22 cellular contexts compared by ENCODE assay signal in the genomic region with DNA sequence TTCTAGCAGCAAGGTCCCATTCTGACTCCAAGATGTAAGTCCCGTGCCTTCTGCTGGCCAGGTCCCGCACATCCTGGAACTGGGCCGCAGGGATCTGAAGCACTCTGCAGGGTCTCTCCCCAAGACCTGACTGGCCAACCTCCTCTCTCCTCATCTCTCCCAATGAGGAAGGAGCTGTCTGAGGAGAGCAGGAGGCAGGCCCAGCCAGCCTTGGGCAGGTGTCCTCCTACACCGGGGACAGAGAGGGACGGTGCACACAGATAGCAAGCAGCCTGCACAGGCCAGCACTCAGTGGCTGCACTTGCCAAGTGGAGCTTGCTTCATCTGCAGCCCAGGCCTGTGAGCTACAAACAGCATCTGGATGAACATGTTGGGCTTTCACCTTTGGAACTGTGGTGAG.
DNase-seq lines count a peak whose midpoint lies in the region; ATAC-seq, FAIRE-seq and TF ChIP-seq lines count a peak whose summit lies in the region.
"Had no signal": no experiment of that assay in that cellular context is flagged by ENCODE, and none has a peak within 500 bp of the region (broad histone marks: within the 10 kb centered on the region; RNA-seq: fewer than 3 reads in every experiment).

No MANE protein-coding gene starts in this region.

- H3K27ac ChIP-seq in K562 (ENCODE audit: extremely low read depth, low read depth, low read length) (no peak overlapping the region), lower lobe of right lung (peak overlapping the region; percentile 76), transverse colon (peak overlapping the region in 3 of 4 donors; percentile 14 to 25 (median 14)), tibial artery (no peak overlapping the region)
- H3K27ac ChIP-seq: 22Rv1, cardiac muscle cell, GM23248 had no signal

- BruUV-seq in K562 (replicated peaks; lab: Mats Ljungman, UMichigan): no TSS peak

- CTCF ChIA-PET in activated CD4-positive, alpha-beta memory T cell treated with anti-CD3 and anti-CD28 coated beads, Interleukin-2, amount 10 ng/mL, durations not matched to agents 7 days and 5 days (lab: Charles Lee): no interaction called here
- CTCF ChIA-PET in activated CD4-positive, alpha-beta memory T cell treated with anti-CD3 and anti-CD28 coated beads for 36 hours (lab: Charles Lee): no interaction called here
- CTCF ChIA-PET in K562 (lab: Yijun Ruan, JAX; ENCODE audit: low intra/inter-chr PET ratio): no interaction called here

- no peaks in the 10 kb centered on the region for H3K36me3 Mint-ChIP-seq in activated CD4-positive, alpha-beta memory T cell treated with anti-CD3 and anti-CD28 coated beads, Interleukin-2, amount 10 ng/mL, durations not matched to agents 7 days and 5 days (ENCODE audit: low read depth)
- H3K36me3 Mint-ChIP-seq in activated CD4-positive, alpha-beta memory T cell treated with anti-CD3 and anti-CD28 coated beads for 36 hours: no peaks in the 10 kb centered on the region
- H3K36me3 Mint-ChIP-seq: activated naive CD4-positive, alpha-beta T cell treated with anti-CD3 and anti-CD28 coated beads, Interleukin-2, amount 50 U/mL, for 72 hours; CD8-positive, alpha-beta T cell; stimulated activated effector memory CD8-positive, alpha-beta T cell treated with anti-CD3 and anti-CD28 coated beads, Interleukin-12 subunit alpha, Interleukin-12 subunit beta, amount 100 ng/mL, for 72 hours had no signal

- no peak for FAIRE-seq in K562 (lab: Jason Lieb, UNC)
- FAIRE-seq: HTR-8/SVneo, kidney had no signal

- TF ChIP-seq EP300 in K562 (IDR thresholded peaks at IDR 0.05; ENCODE audit: low read length): no peak
- no peak for TF ChIP-seq EP300 in transverse colon (IDR thresholded peaks at IDR 0.05; ENCODE audit: low read depth)

- WGBS in K562 (ENCODE audit: insufficient coverage, low coverage, missing lambda C conversion rate): 38% methylated on average over 3 of the region's 5 CpGs
- WGBS in transverse colon (ENCODE audit: low coverage in 1 of 2), 2 donors: 96% methylated on average over 4 of the region's 5 CpGs; no CpG with 5 or more reads in 1 of the 2 donors

- no peaks in the 10 kb centered on the region for H3K9me3 ChIP-seq in K562 (replicated peaks; ENCODE audit: control insufficient read depth, insufficient read depth, low read depth, low read length)
- no peaks in the 10 kb centered on the region for H3K9me3 ChIP-seq in lower lobe of right lung
- no peaks in the 10 kb centered on the region for H3K9me3 ChIP-seq in transverse colon
- H3K9me3 ChIP-seq in tibial artery: no peaks in the 10 kb centered on the region
- H3K9me3 ChIP-seq: Peyer's patch, spleen had no signal

- H3K27me3 ChIP-seq in K562 (ENCODE audit: control insufficient read depth in 2 of 2, insufficient read depth in 2 of 2, low read length in 2 of 2) (no peaks in the 10 kb centered on the region), lower lobe of right lung (ENCODE audit: low read depth) (no peaks in the 10 kb centered on the region), transverse colon (no peaks in the 10 kb centered on the region), tibial artery (no peaks in the 10 kb centered on the region)
- H3K27me3 ChIP-seq: cardiac muscle cell, Peyer's patch had no signal

- no peak overlapping the region for H3K4me2 ChIP-seq in K562 (ENCODE audit: insufficient read depth, low read length)

- TF ChIP-seq RAD21 in K562 (CRISPR knock-in tag; conservative IDR thresholded peaks at IDR 0.05 in 1 of 2, IDR thresholded peaks at IDR 0.05 in 1 of 2): no peak

- H3K4me3 ChIP-seq in K562: no peak overlapping the region
- H3K4me3 ChIP-seq in lower lobe of right lung: no peak overlapping the region
- no peak overlapping the region for H3K4me3 ChIP-seq in transverse colon
- H3K4me3 ChIP-seq in tibial artery: no peak overlapping the region
- H3K4me3 ChIP-seq: cardiac muscle cell, GM23248, Peyer's patch, spleen had no signal

- H3K4me1 ChIP-seq in K562 (replicated peaks in 1 of 2; ENCODE audit: control insufficient read depth in 2 of 2, insufficient read depth in 2 of 2, low read length in 2 of 2) (peaks cover 26 to 42% of the 10 kb centered on the region in 2 experiments), lower lobe of right lung (peaks cover 48% of the 10 kb centered on the region), transverse colon (peaks cover 24 to 70% (median 45%) of the 10 kb centered on the region in 4 donors), tibial artery (peaks cover 0 to 64% (median 44%) of the 10 kb centered on the region in 4 donors)

- H3K36me3 ChIP-seq in K562 (ENCODE audit: control insufficient read depth, insufficient read depth, low read length): no peaks in the 10 kb centered on the region
- no peaks in the 10 kb centered on the region for H3K36me3 ChIP-seq in lower lobe of right lung
- H3K36me3 ChIP-seq in transverse colon: no peaks in the 10 kb centered on the region
- H3K36me3 ChIP-seq in tibial artery: no peaks in the 10 kb centered on the region
- H3K36me3 ChIP-seq: cardiac muscle cell, Peyer's patch, spleen had no signal

- H3K9ac ChIP-seq in K562 (ENCODE audit: insufficient read depth in 1 of 2, low read depth in 2 of 2, low read length in 2 of 2): peak overlapping the region in 1 of 2 experiments; percentile 36; a peak in 1 of 4 replicates
- H3K9ac ChIP-seq: GM23248 had no signal

- no peak for TF ChIP-seq CTCF in K562 (IDR thresholded peaks at IDR 0.05 in 2 of 3, conservative IDR thresholded peaks at IDR 0.05 in 1 of 3; ENCODE audit: insufficient read depth in 2 of 3, low read depth in 1 of 3, low read length in 3 of 3)
- TF ChIP-seq CTCF in lower lobe of right lung (IDR thresholded peaks at IDR 0.05): no peak
- no peak for TF ChIP-seq CTCF in transverse colon (IDR thresholded peaks at IDR 0.05)
- no peak for TF ChIP-seq CTCF in tibial artery (IDR thresholded peaks at IDR 0.05)

- H3K9me3 Mint-ChIP-seq in activated CD4-positive, alpha-beta memory T cell treated with anti-CD3 and anti-CD28 coated beads, Interleukin-2, amount 10 ng/mL, durations not matched to agents 7 days and 5 days: no peaks in the 10 kb centered on the region
- H3K9me3 Mint-ChIP-seq in activated CD4-positive, alpha-beta memory T cell treated with anti-CD3 and anti-CD28 coated beads for 36 hours: no peaks in the 10 kb centered on the region
- H3K9me3 Mint-ChIP-seq: activated naive CD4-positive, alpha-beta T cell treated with anti-CD3 and anti-CD28 coated beads, Interleukin-2, amount 50 U/mL, for 72 hours; CD8-positive, alpha-beta T cell; stimulated activated effector memory CD8-positive, alpha-beta T cell treated with anti-CD3 and anti-CD28 coated beads, Interleukin-12 subunit alpha, Interleukin-12 subunit beta, amount 100 ng/mL, for 72 hours had no signal

- H3K79me2 ChIP-seq in K562 (ENCODE audit: control insufficient read depth, insufficient read depth, low read length): no peaks in the 10 kb centered on the region

- POLR2A ChIA-PET in activated CD4-positive, alpha-beta memory T cell treated with anti-CD3 and anti-CD28 coated beads, Interleukin-2, amount 10 ng/mL, durations not matched to agents 7 days and 5 days (lab: Charles Lee): no interaction called here
- POLR2A ChIA-PET in activated CD4-positive, alpha-beta memory T cell treated with anti-CD3 and anti-CD28 coated beads for 36 hours (lab: Charles Lee): no interaction called here
- POLR2A ChIA-PET in K562 (lab: Yijun Ruan, JAX): no interaction called here

- peak; percentile 15; the same call in 2 of the 3 replicates for ATAC-seq in K562
- ATAC-seq in lower lobe of right lung: peak in 1 of 2 donors; percentile 1
- ATAC-seq: activated CD4-positive, alpha-beta T cell treated with anti-CD3 and anti-CD28 coated beads for 36 hours; activated naive CD4-positive, alpha-beta T cell treated with anti-CD3 and anti-CD28 coated beads, Interleukin-2, amount 50 U/mL, for 72 hours; CD8-positive, alpha-beta T cell; stimulated activated effector memory CD8-positive, alpha-beta T cell treated with anti-CD3 and anti-CD28 coated beads, Interleukin-12 subunit alpha, Interleukin-12 subunit beta, amount 100 ng/mL, for 72 hours had no signal

- in situ Hi-C loops in K562 (cut with MboI): no loop called here
- in situ Hi-C loops in transverse colon (cut with MboI; ENCODE audit: low pct_ligation_motif_present in 1 of 4, low pct_unique_long_range_greater_than_20kb in 1 of 4, low sequenced_read_pairs in 3 of 4): no loop called here

- H3K27me3 Mint-ChIP-seq in activated CD4-positive, alpha-beta memory T cell treated with anti-CD3 and anti-CD28 coated beads, Interleukin-2, amount 10 ng/mL, durations not matched to agents 7 days and 5 days: peaks cover 4% of the 10 kb centered on the region
- no peaks in the 10 kb centered on the region for H3K27me3 Mint-ChIP-seq in activated CD4-positive, alpha-beta memory T cell treated with anti-CD3 and anti-CD28 coated beads for 36 hours
- H3K27me3 Mint-ChIP-seq: activated CD4-positive, alpha-beta T cell treated with anti-CD3 and anti-CD28 coated beads for 36 hours had no signal

- H3K4me3 Mint-ChIP-seq in activated CD4-positive, alpha-beta memory T cell treated with anti-CD3 and anti-CD28 coated beads, Interleukin-2, amount 10 ng/mL, durations not matched to agents 7 days and 5 days: no peak overlapping the region
- no peak overlapping the region for H3K4me3 Mint-ChIP-seq in activated CD4-positive, alpha-beta memory T cell treated with anti-CD3 and anti-CD28 coated beads for 36 hours
- H3K4me3 Mint-ChIP-seq: activated CD4-positive, alpha-beta T cell treated with anti-CD3 and anti-CD28 coated beads for 36 hours; CD8-positive, alpha-beta T cell; stimulated activated effector memory CD8-positive, alpha-beta T cell treated with anti-CD3 and anti-CD28 coated beads, Interleukin-12 subunit alpha, Interleukin-12 subunit beta, amount 100 ng/mL, for 72 hours had no signal

- peak overlapping the region; percentile 45; the same call in 1 of the 2 replicates for H2AFZ ChIP-seq in K562 (ENCODE audit: low read depth, low read length)
- H2AFZ ChIP-seq: GM23248 had no signal

- DNase-seq in activated CD4-positive, alpha-beta memory T cell treated with anti-CD3 and anti-CD28 coated beads, Interleukin-2, amount 10 ng/mL, durations not matched to agents 7 days and 5 days: peak; percentile 12
- no peak for DNase-seq in activated CD4-positive, alpha-beta memory T cell treated with anti-CD3 and anti-CD28 coated beads for 36 hours
- DNase-seq in K562 (ENCODE audit: extremely low read depth in 1 of 4, low spot score in 3 of 4) (no peak), lower lobe of right lung (no peak), transverse colon (no peak), GF-D8 (lab: John Stamatoyannopoulos, UW) (no peak), NCI-H1930 (lab: John Stamatoyannopoulos, UW) (no peak), tibial artery (no peak)
- DNase-seq: CD8-positive, alpha-beta T cell; GM23248; NCI-H1694 treated with DMSO at 0.1 percent for 48 hours; NCI-H526 treated with DMSO at 0.1 percent for 48 hours; stimulated activated CD4-positive, alpha-beta T cell treated with anti-CD3 and anti-CD28 coated beads, Interleukin-2, amount 100 ng/mL, for 48 hours had no signal

- H4K20me1 ChIP-seq in K562 (replicated peaks; ENCODE audit: control insufficient read depth, insufficient read depth, low read length): no peaks in the 10 kb centered on the region

- intact Hi-C loops in activated CD4-positive, alpha-beta memory T cell treated with anti-CD3 and anti-CD28 coated beads for 36 hours (cut with micrococcal nuclease): no loop called here
- intact Hi-C loops in K562 (cut with micrococcal nuclease): no loop called here
- intact Hi-C loops in lower lobe of right lung (cut with DNase I): no loop called here
- intact Hi-C loops in transverse colon (cut with DNase I; ENCODE audit: low total_unique reads): no loop called here
- intact Hi-C loops in tibial artery (cut with DNase I; ENCODE audit: low total_unique reads): loop anchor here (10.0 kb wide), 1 partner anchor 72 kb away; no protein-coding TSS in a partner anchor

- no peak overlapping the region for H3K27ac Mint-ChIP-seq in activated CD4-positive, alpha-beta memory T cell treated with anti-CD3 and anti-CD28 coated beads, Interleukin-2, amount 10 ng/mL, durations not matched to agents 7 days and 5 days
- no peak overlapping the region for H3K27ac Mint-ChIP-seq in activated CD4-positive, alpha-beta memory T cell treated with anti-CD3 and anti-CD28 coated beads for 36 hours
- H3K27ac Mint-ChIP-seq: activated CD4-positive, alpha-beta T cell treated with anti-CD3 and anti-CD28 coated beads for 36 hours; activated naive CD4-positive, alpha-beta T cell treated with anti-CD3 and anti-CD28 coated beads, Interleukin-2, amount 50 U/mL, for 72 hours; CD8-positive, alpha-beta T cell; stimulated activated effector memory CD8-positive, alpha-beta T cell treated with anti-CD3 and anti-CD28 coated beads, Interleukin-12 subunit alpha, Interleukin-12 subunit beta, amount 100 ng/mL, for 72 hours had no signal

- H3K9me1 ChIP-seq in K562 (ENCODE audit: control insufficient read depth, insufficient read depth, low read length): no peaks in the 10 kb centered on the region

- TF ChIP-seq POLR2A in K562 (conservative IDR thresholded peaks at IDR 0.05) (no peak), transverse colon (IDR thresholded peaks at IDR 0.05) (no peak)

- H3K4me1 Mint-ChIP-seq in activated CD4-positive, alpha-beta memory T cell treated with anti-CD3 and anti-CD28 coated beads, Interleukin-2, amount 10 ng/mL, durations not matched to agents 7 days and 5 days: peaks cover 26% of the 10 kb centered on the region
- peaks cover 11% of the 10 kb centered on the region for H3K4me1 Mint-ChIP-seq in activated CD4-positive, alpha-beta memory T cell treated with anti-CD3 and anti-CD28 coated beads for 36 hours (ENCODE audit: low read depth)
- H3K4me1 Mint-ChIP-seq: stimulated activated effector memory CD8-positive, alpha-beta T cell treated with anti-CD3 and anti-CD28 coated beads, Interleukin-12 subunit alpha, Interleukin-12 subunit beta, amount 100 ng/mL, for 72 hours had no signal

Comparison
In these comparisons a context has a peak if more than half of its experiments do, and no peak if none do; other contexts are left out.
1. H3K27ac ChIP-seq: peak in lower lobe of right lung (single experiment) and transverse colon (3 of 4); none in K562 (single experiment) and tibial artery (0 of 2).